ENCODE assay signal across 9 cellular contexts in genomic region chr5:157607371-157608161, GRCh38. TPM values are rescaled to one million over a fixed set of nuclear protein-coding genes. Genes with fewer than 3 reads are reported as not detected.
DNase-seq lines count a peak whose midpoint lies in the region; ATAC-seq and TF ChIP-seq lines count a peak whose summit lies in the region.
"Had no signal": no experiment of that assay in that cellular context is flagged by ENCODE, and none has a peak within 500 bp of the region (broad histone marks: within the 10 kb centered on the region; RNA-seq: fewer than 3 reads in every experiment).

No MANE protein-coding gene starts in this region.

- H3K27me3 ChIP-seq in transverse colon = no peaks in the 10 kb centered on the region

- DNase-seq in HPDE6-E6E7 (ENCODE audit: extremely low spot score) (peak; percentile 58), glomerular visceral epithelial cell (ENCODE audit: extremely low spot score) (peak; percentile 40), transverse colon (peak; percentile 33), NCI-H748 (lab: John Stamatoyannopoulos, UW; ENCODE audit: unreplicated experiment) (no peak), NCI-H1048 (lab: John Stamatoyannopoulos, UW) (no peak), occipital lobe (lab: John Stamatoyannopoulos, UW) (no peak)
- peak; percentile 24 to 55 for DNase-seq in activated CD8-positive, alpha-beta memory T cell treated with anti-CD3 and anti-CD28 coated beads for 4 hours (ENCODE audit: low read depth in 2 of 2)

- WGBS in transverse colon (ENCODE audit: low coverage in 1 of 2), 2 donors = 56 to 58% methylated on average over 2 to 7 of the region's 7 CpGs

- H3K4me3 ChIP-seq in transverse colon = no peak overlapping the region
- H3K4me3 ChIP-seq: lung had no signal

- TF ChIP-seq POLR2A in transverse colon (IDR thresholded peaks at IDR 0.05) = no peak

- TF ChIP-seq CTCF in transverse colon (IDR thresholded peaks at IDR 0.05) = no peak

- peak; percentile 42 for ATAC-seq in GM18502 (IDR thresholded peaks at IDR 0.05; ENCODE audit: poor library complexity, unreplicated experiment)

- TF ChIP-seq EP300 in transverse colon (IDR thresholded peaks at IDR 0.05; ENCODE audit: low read depth) = no peak

- no peaks in the 10 kb centered on the region for H3K9me3 ChIP-seq in transverse colon

- no peaks in the 10 kb centered on the region for H3K36me3 ChIP-seq in transverse colon

- intact Hi-C loops in transverse colon (cut with DNase I; ENCODE audit: low total_unique reads) = no loop called here

- peaks cover 0 to 14% (median 0%) of the 10 kb centered on the region in 4 donors for H3K4me1 ChIP-seq in transverse colon

- peak overlapping the region in 1 of 4 donors; percentile 10 for H3K27ac ChIP-seq in transverse colon

- in situ Hi-C loops in transverse colon (cut with MboI; ENCODE audit: low pct_ligation_motif_present in 1 of 4, low pct_unique_long_range_greater_than_20kb in 1 of 4, low sequenced_read_pairs in 3 of 4) = no loop called here

RNA-seq across cellular contexts. Expression of gene ADAM19, which starts 32.0 kb away (rescaled TPM):
- 10 to 100 TPM in 3 of 4 donors, 1 to 10 TPM in 1; 4.0 to 28.1 (median 15.1) TPM for total RNA-seq in transverse colon
- 13.4 TPM for total RNA-seq in occipital lobe

RNA-seq across cellular contexts. Expression of gene SOX30, which starts 44.7 kb away (rescaled TPM):
- total RNA-seq in transverse colon (under 1 TPM in 2 of 4 donors, not detected in 2; 0.16 to 0.75 TPM), occipital lobe (not detected)

Comparison
In these comparisons a context has a peak if more than half of its experiments do, and no peak if none do; other contexts are left out.
1. DNase-seq: peak in HPDE6-E6E7 (single experiment), activated CD8-positive, alpha-beta memory T cell treated with anti-CD3 and anti-CD28 coated beads for 4 hours (2 of 2), glomerular visceral epithelial cell (single experiment) and transverse colon (single experiment); none in NCI-H748 (single experiment), NCI-H1048 (single experiment) and occipital lobe (single experiment).